In the genomic region with DNA sequence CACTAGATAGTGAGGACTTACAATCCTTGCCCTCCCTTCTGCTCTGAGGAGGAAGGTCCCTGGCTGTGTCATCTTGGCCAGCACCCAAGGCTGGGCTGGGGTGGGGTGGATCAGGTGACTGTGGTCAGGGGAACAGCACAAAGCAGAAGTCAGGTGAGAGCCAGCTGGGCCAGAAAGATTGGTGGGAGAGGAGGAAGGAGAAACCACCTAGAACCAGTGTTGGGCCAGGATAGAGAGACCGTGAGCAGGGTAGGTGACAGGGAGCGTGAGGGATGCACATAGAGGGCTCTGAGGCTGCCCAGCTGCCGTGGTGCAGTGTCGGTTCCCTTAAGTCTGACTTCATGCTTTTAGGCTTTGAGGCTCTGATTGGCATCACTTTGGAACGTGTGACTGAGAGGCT, we compare ENCODE assay signal across 8 cellular contexts. TPM values are rescaled to one million over a fixed set of nuclear protein-coding genes. Genes with fewer than 3 reads are reported as not detected.
DNase-seq lines count a peak whose midpoint lies in the region; ATAC-seq and TF ChIP-seq lines count a peak whose summit lies in the region.

No MANE protein-coding gene starts in this region.

- H3K9me3 ChIP-seq in BLaER1 (no peaks in the 10 kb centered on the region), sigmoid colon (no peaks in the 10 kb centered on the region)

- H3K36me3 Mint-ChIP-seq in IgD-negative memory B cell, result peaks cover 4% of the 10 kb centered on the region
- peaks cover 6% of the 10 kb centered on the region for H3K36me3 Mint-ChIP-seq in activated naive CD8-positive, alpha-beta T cell treated with anti-CD3 and anti-CD28 coated beads, Interleukin-2, amount 10 ng/mL, durations not matched to agents 7 days and 5 days
- peaks cover 0 to 4% (median 0%) of the 10 kb centered on the region in 3 donors for H3K36me3 Mint-ChIP-seq in naive thymus-derived CD8-positive, alpha-beta T cell

- H3K4me2 ChIP-seq in BLaER1, result peak overlapping the region; percentile 46

- intact Hi-C loops in sigmoid colon (cut with DNase I), result no loop called here

- H3K4me3 ChIP-seq in BLaER1 (no peak overlapping the region), sigmoid colon (no peak overlapping the region), H7 (ENCODE audit: insufficient read depth, low read depth, low read length) (no peak overlapping the region)

- H4K20me1 ChIP-seq in BLaER1, result no peaks in the 10 kb centered on the region

- no peaks in the 10 kb centered on the region for H3K27me3 ChIP-seq in BLaER1
- no peaks in the 10 kb centered on the region for H3K27me3 ChIP-seq in sigmoid colon
- H3K27me3 ChIP-seq in H7 (ENCODE audit: control insufficient read depth, insufficient read depth, low read length), result no peaks in the 10 kb centered on the region

- no peaks in the 10 kb centered on the region for H3K36me3 ChIP-seq in BLaER1
- H3K36me3 ChIP-seq in sigmoid colon, result no peaks in the 10 kb centered on the region
- no peaks in the 10 kb centered on the region for H3K36me3 ChIP-seq in H7 (replicated peaks; ENCODE audit: control insufficient read depth, insufficient read depth, low read length)

- WGBS in sigmoid colon, 2 donors, result 36 to 41% methylated on average over 5 of the region's 5 CpGs

- H3K27ac Mint-ChIP-seq in IgD-negative memory B cell, result peak overlapping the region in 2 of 3 donors; percentile 74 to 95
- peak overlapping the region; percentile 9 for H3K27ac Mint-ChIP-seq in activated naive CD8-positive, alpha-beta T cell treated with anti-CD3 and anti-CD28 coated beads, Interleukin-2, amount 10 ng/mL, durations not matched to agents 7 days and 5 days
- peak overlapping the region in 6 of 10 donors; percentile 10 to 87 (median 58) for H3K27ac Mint-ChIP-seq in naive thymus-derived CD8-positive, alpha-beta T cell

- H3K27me3 Mint-ChIP-seq in IgD-negative memory B cell, result no peaks in the 10 kb centered on the region
- no peaks in the 10 kb centered on the region for H3K27me3 Mint-ChIP-seq in activated naive CD8-positive, alpha-beta T cell treated with anti-CD3 and anti-CD28 coated beads, Interleukin-2, amount 10 ng/mL, durations not matched to agents 7 days and 5 days
- peaks cover 0 to 8% (median 0%) of the 10 kb centered on the region in 5 donors for H3K27me3 Mint-ChIP-seq in naive thymus-derived CD8-positive, alpha-beta T cell

- H3K4me1 ChIP-seq in BLaER1 (peaks cover 30% of the 10 kb centered on the region), sigmoid colon (peaks cover 0 to 23% (median 12%) of the 10 kb centered on the region in 4 donors)

- H3K27ac ChIP-seq in BLaER1 (no peak overlapping the region), sigmoid colon (peak overlapping the region in 2 of 4 donors; percentile 40 to 54)

- peak; percentile 59 for ATAC-seq in GM19025 (IDR thresholded peaks at IDR 0.05; ENCODE audit: low read depth, unreplicated experiment)
- peak; percentile 62 for ATAC-seq in activated naive CD8-positive, alpha-beta T cell treated with anti-CD3 and anti-CD28 coated beads, Interleukin-2, amount 10 ng/mL, durations not matched to agents 7 days and 5 days (ENCODE audit: low read depth)
- ATAC-seq in naive thymus-derived CD8-positive, alpha-beta T cell, result peak; percentile 39 to 59

- no peak for DNase-seq in activated naive CD8-positive, alpha-beta T cell treated with anti-CD3 and anti-CD28 coated beads, Interleukin-2, amount 10 ng/mL, durations not matched to agents 7 days and 5 days
- DNase-seq in naive thymus-derived CD8-positive, alpha-beta T cell, result no peak
- no peak for DNase-seq in sigmoid colon
- DNase-seq in middle frontal gyrus (ENCODE audit: extremely low spot score, low spot score), result no peak
- no peak for DNase-seq in H7

- TF ChIP-seq POLR2A in sigmoid colon (IDR thresholded peaks at IDR 0.05), result no peak

- POLR2A ChIA-PET in activated naive CD8-positive, alpha-beta T cell treated with anti-CD3 and anti-CD28 coated beads, Interleukin-2, amount 10 ng/mL, durations not matched to agents 7 days and 5 days (lab: Charles Lee), result no interaction called here
- POLR2A ChIA-PET in naive thymus-derived CD8-positive, alpha-beta T cell (lab: Charles Lee), result no interaction called here

- TF ChIP-seq CTCF in sigmoid colon (IDR thresholded peaks at IDR 0.05), result no peak

- H3K9me3 Mint-ChIP-seq in IgD-negative memory B cell, result no peaks in the 10 kb centered on the region
- no peaks in the 10 kb centered on the region for H3K9me3 Mint-ChIP-seq in activated naive CD8-positive, alpha-beta T cell treated with anti-CD3 and anti-CD28 coated beads, Interleukin-2, amount 10 ng/mL, durations not matched to agents 7 days and 5 days
- H3K9me3 Mint-ChIP-seq in naive thymus-derived CD8-positive, alpha-beta T cell, result no peaks in the 10 kb centered on the region

- no peak overlapping the region for H3K9ac ChIP-seq in BLaER1

- peak overlapping the region in 2 of 4 donors; percentile 74 to 79 for H3K4me3 Mint-ChIP-seq in IgD-negative memory B cell
- H3K4me3 Mint-ChIP-seq in activated naive CD8-positive, alpha-beta T cell treated with anti-CD3 and anti-CD28 coated beads, Interleukin-2, amount 10 ng/mL, durations not matched to agents 7 days and 5 days, result no peak overlapping the region
- peak overlapping the region in 3 of 10 donors; percentile 27 to 41 (median 39) for H3K4me3 Mint-ChIP-seq in naive thymus-derived CD8-positive, alpha-beta T cell

- peaks cover 14 to 23% (median 18%) of the 10 kb centered on the region in 3 donors for H3K4me1 Mint-ChIP-seq in IgD-negative memory B cell
- H3K4me1 Mint-ChIP-seq in activated naive CD8-positive, alpha-beta T cell treated with anti-CD3 and anti-CD28 coated beads, Interleukin-2, amount 10 ng/mL, durations not matched to agents 7 days and 5 days, result peaks cover 8% of the 10 kb centered on the region
- H3K4me1 Mint-ChIP-seq in naive thymus-derived CD8-positive, alpha-beta T cell, result peaks cover 10 to 20% (median 12%) of the 10 kb centered on the region in 4 donors

- TF ChIP-seq EP300 in sigmoid colon (IDR thresholded peaks at IDR 0.05), result peak in 1 of 4 donors; percentile 4

RNA-seq across cellular contexts. Expression of gene NCF2, which starts 22.7 kb away (rescaled TPM):
- polyA plus RNA-seq in IgD-negative memory B cell (18.1 TPM), sigmoid colon (1 to 10 TPM; 6.0 to 9.2 (median 7.0) TPM)
- total RNA-seq in activated naive CD8-positive, alpha-beta T cell treated with anti-CD3 and anti-CD28 coated beads, Interleukin-2, amount 10 ng/mL, durations not matched to agents 7 days and 5 days, result 1 to 10 TPM; 7.5 to 8.0 TPM
- total RNA-seq in naive thymus-derived CD8-positive, alpha-beta T cell, result under 1 TPM; 0.91 to 0.99 TPM
- polyA plus RNA-seq in naive thymus-derived CD8-positive, alpha-beta T cell, result 1 to 10 TPM in 2 of 3 donors, not detected in 1; 1.2 to 3.4 TPM
- total RNA-seq in sigmoid colon, result 10 to 100 TPM in 3 of 4 donors, 1 to 10 TPM in 1; 5.0 to 16.3 (median 12.5) TPM
- total RNA-seq in H7 (2014; rRNA removed; shearing (Covaris generic)), result 0.14 TPM in 1 of 2 replicates, not detected in the other

Comparison
In these comparisons a context has a peak if more than half of its experiments do, and no peak if none do; other contexts are left out.
1. H3K27ac Mint-ChIP-seq: peak in every context shown above with its lines; median percentile 84 in IgD-negative memory B cell; 58 in naive thymus-derived CD8-positive, alpha-beta T cell; 9 in activated naive CD8-positive, alpha-beta T cell treated with anti-CD3 and anti-CD28 coated beads, Interleukin-2, amount 10 ng/mL, durations not matched to agents 7 days and 5 days.